15 cellular contexts compared by ENCODE assay signal in genomic region chr11:83403990-83404389, GRCh38.
"Had no signal": no experiment of that assay in that cellular context is flagged by ENCODE, and none has a peak within 500 bp of the region (broad histone marks: within the 10 kb centered on the region; RNA-seq: fewer than 3 reads in every experiment).

No MANE protein-coding gene starts in this region.

- DNase-seq: activated CD4-positive, alpha-beta T cell treated with anti-CD3 and anti-CD28 coated beads, Interleukin-2, amount 50 U/mL, for 4 hours; activated naive CD4-positive, alpha-beta T cell treated with anti-CD3 and anti-CD28 coated beads, Interleukin-2, amount 10 ng/mL, durations not matched to agents 7 days and 5 days; activated T-cell treated with anti-CD3 and anti-CD28 coated beads for 4 hours; dermis blood vessel endothelial cell; effector memory CD8-positive, alpha-beta T cell; foreskin keratinocyte; left colon; naive thymus-derived CD4-positive, alpha-beta T cell; occipital lobe; stimulated activated CD4-positive, alpha-beta T cell treated with anti-CD3 and anti-CD28 coated beads, Interleukin-1b, Interleukin-23, amount 100 ng/mL, for 48 hours; stimulated activated naive CD8-positive, alpha-beta T cell treated with anti-CD3 and anti-CD28 coated beads, Interleukin-15, amount 100 ng/mL, for 72 hours; T-helper 9 cell; testis; upper lobe of right lung had no signal

- H3K4me1 ChIP-seq: foreskin keratinocyte, testis, upper lobe of right lung had no signal

- H3K27ac ChIP-seq: foreskin keratinocyte, testis, upper lobe of right lung had no signal

- H3K9me3 ChIP-seq: testis, upper lobe of right lung had no signal

- H3K36me3 ChIP-seq: upper lobe of right lung had no signal

- H3K27me3 ChIP-seq: foreskin keratinocyte, testis, upper lobe of right lung had no signal

- H3K4me3 ChIP-seq: lung, testis, upper lobe of right lung had no signal
